9 cellular contexts compared by ENCODE assay signal in genomic region chr9:137762414-137763061, GRCh38.
DNase-seq lines count a peak whose midpoint lies in the region; ATAC-seq and TF ChIP-seq lines count a peak whose summit lies in the region.
"Had no signal": no experiment of that assay in that cellular context is flagged by ENCODE, and none has a peak within 500 bp of the region (broad histone marks: within the 10 kb centered on the region; RNA-seq: fewer than 3 reads in every experiment).

No MANE protein-coding gene starts in this region.

- no peak overlapping the region for H3K4me3 Mint-ChIP-seq in activated T-helper 1 cell treated with anti-CD3 and anti-CD28 coated beads, Interleukin-12 subunit alpha, Interleukin-12 subunit beta, Interleukin-2, Interleukin-4 antibody, amounts not matched to agents 30 ng/mL and 10 ng/mL and 1 ng/mL, durations not matched to agents 14 hours and 24 hours and 36 hours
- no peak overlapping the region for H3K4me3 Mint-ChIP-seq in mesothelial cell of epicardium

- intact Hi-C loops in Right ventricle myocardium superior (cut with DNase I), result no loop called here
- intact Hi-C loops in left cardiac atrium (cut with DNase I), result no loop called here
- intact Hi-C loops in activated T-helper 1 cell treated with anti-CD3 and anti-CD28 coated beads, Interleukin-12 subunit alpha, Interleukin-12 subunit beta, Interleukin-2, Interleukin-4 antibody, amounts not matched to agents 30 ng/mL and 10 ng/mL and 1 ng/mL, durations not matched to agents 14 hours and 24 hours and 36 hours (cut with micrococcal nuclease), result no loop called here
- intact Hi-C loops in thyroid gland (cut with DNase I), result loop anchor here (10.0 kb wide), 1 partner anchor 88 kb away; no protein-coding TSS in a partner anchor
- intact Hi-C loops in dorsolateral prefrontal cortex (cut with DNase I), result loop anchor here (5.0 to 10.0 kb wide), 2 partner anchors 85 to 88 kb away; no protein-coding TSS in a partner anchor

- H3K36me3 ChIP-seq in thyroid gland, result peaks cover 18 to 31% of the 10 kb centered on the region in 2 donors

- H3K4me3 ChIP-seq in thyroid gland (replicated peaks in 1 of 3) (no peak overlapping the region), dorsolateral prefrontal cortex (no peak overlapping the region)
- H3K4me3 ChIP-seq: smooth muscle cell had no signal

- 83% methylated on average over 21 of the region's 21 CpGs for WGBS in thyroid gland, 2 donors

- H3K4me1 ChIP-seq in thyroid gland, result peaks cover 14 to 39% of the 10 kb centered on the region in 2 donors

- H3K9me3 ChIP-seq in thyroid gland, result no peaks in the 10 kb centered on the region

- H3K27ac Mint-ChIP-seq in activated T-helper 1 cell treated with anti-CD3 and anti-CD28 coated beads, Interleukin-12 subunit alpha, Interleukin-12 subunit beta, Interleukin-2, Interleukin-4 antibody, amounts not matched to agents 30 ng/mL and 10 ng/mL and 1 ng/mL, durations not matched to agents 14 hours and 24 hours and 36 hours, result peak overlapping the region; percentile 87
- H3K27ac Mint-ChIP-seq in mesothelial cell of epicardium, result no peak overlapping the region

- peaks cover 56% of the 10 kb centered on the region for H3K36me3 Mint-ChIP-seq in activated T-helper 1 cell treated with anti-CD3 and anti-CD28 coated beads, Interleukin-12 subunit alpha, Interleukin-12 subunit beta, Interleukin-2, Interleukin-4 antibody, amounts not matched to agents 30 ng/mL and 10 ng/mL and 1 ng/mL, durations not matched to agents 14 hours and 24 hours and 36 hours (ENCODE audit: low read depth)
- peaks cover 64% of the 10 kb centered on the region for H3K36me3 Mint-ChIP-seq in mesothelial cell of epicardium

- TF ChIP-seq CTCF in thyroid gland (IDR thresholded peaks at IDR 0.05) (no peak), dorsolateral prefrontal cortex (IDR thresholded peaks at IDR 0.05 in 54 of 56, conservative IDR thresholded peaks at IDR 0.05 in 2 of 56; ENCODE audit: low read depth in 1 of 56, partially characterized antibody in 56 of 56) (no peak), mesothelial cell of epicardium (IDR thresholded peaks at IDR 0.05; ENCODE audit: unreplicated experiment) (no peak)

- TF ChIP-seq POLR2A in thyroid gland (IDR thresholded peaks at IDR 0.05), result no peak

- H3K4me1 Mint-ChIP-seq in activated T-helper 1 cell treated with anti-CD3 and anti-CD28 coated beads, Interleukin-12 subunit alpha, Interleukin-12 subunit beta, Interleukin-2, Interleukin-4 antibody, amounts not matched to agents 30 ng/mL and 10 ng/mL and 1 ng/mL, durations not matched to agents 14 hours and 24 hours and 36 hours (ENCODE audit: low read depth), result peaks cover 29% of the 10 kb centered on the region
- no peaks in the 10 kb centered on the region for H3K4me1 Mint-ChIP-seq in mesothelial cell of epicardium

- ATAC-seq in Right ventricle myocardium superior (ENCODE audit: poor library complexity) (peak; percentile 26), left cardiac atrium (no peak), HG02610 (IDR thresholded peaks at IDR 0.05; ENCODE audit: unreplicated experiment) (peak; percentile 49)

- H3K27ac ChIP-seq in thyroid gland, result peak overlapping the region in 2 of 3 donors; percentile 42 to 65
- peak overlapping the region in 17 of 59 donors; percentile 16 to 89 (median 48) for H3K27ac ChIP-seq in dorsolateral prefrontal cortex

- no peak for DNase-seq in Right ventricle myocardium superior
- no peak for DNase-seq in left cardiac atrium
- no peak for DNase-seq in activated T-helper 1 cell treated with anti-CD3 and anti-CD28 coated beads, Interleukin-12 subunit alpha, Interleukin-12 subunit beta, Interleukin-2, Interleukin-4 antibody, amounts not matched to agents 30 ng/mL and 10 ng/mL and 1 ng/mL, durations not matched to agents 14 hours and 24 hours and 36 hours (ENCODE audit: low spot score)
- peak; percentile 33 to 41 for DNase-seq in thyroid gland
- no peak for DNase-seq in germinal center (ENCODE audit: low spot score)
- no peak for DNase-seq in dorsolateral prefrontal cortex
- no peak for DNase-seq in mesothelial cell of epicardium (ENCODE audit: low spot score in 2 of 2, unreplicated experiment in 2 of 2)

- H3K27me3 Mint-ChIP-seq in activated T-helper 1 cell treated with anti-CD3 and anti-CD28 coated beads, Interleukin-12 subunit alpha, Interleukin-12 subunit beta, Interleukin-2, Interleukin-4 antibody, amounts not matched to agents 30 ng/mL and 10 ng/mL and 1 ng/mL, durations not matched to agents 14 hours and 24 hours and 36 hours (ENCODE audit: insufficient read depth), result no peaks in the 10 kb centered on the region
- H3K27me3 Mint-ChIP-seq in mesothelial cell of epicardium (ENCODE audit: low read depth), result no peaks in the 10 kb centered on the region

- no peaks in the 10 kb centered on the region for H3K27me3 ChIP-seq in thyroid gland
- no peaks in the 10 kb centered on the region for H3K27me3 ChIP-seq in dorsolateral prefrontal cortex

- no peaks in the 10 kb centered on the region for H3K9me3 Mint-ChIP-seq in activated T-helper 1 cell treated with anti-CD3 and anti-CD28 coated beads, Interleukin-12 subunit alpha, Interleukin-12 subunit beta, Interleukin-2, Interleukin-4 antibody, amounts not matched to agents 30 ng/mL and 10 ng/mL and 1 ng/mL, durations not matched to agents 14 hours and 24 hours and 36 hours
- no peaks in the 10 kb centered on the region for H3K9me3 Mint-ChIP-seq in mesothelial cell of epicardium

Comparison
In these comparisons a context has a peak if more than half of its experiments do, and no peak if none do; other contexts are left out.
1. ATAC-seq: peak in Right ventricle myocardium superior (single experiment) and HG02610 (single experiment); none in left cardiac atrium (0 of 2).
2. DNase-seq: peak in thyroid gland (2 of 2); none in Right ventricle myocardium superior (single experiment), left cardiac atrium (single experiment), activated T-helper 1 cell treated with anti-CD3 and anti-CD28 coated beads, Interleukin-12 subunit alpha, Interleukin-12 subunit beta, Interleukin-2, Interleukin-4 antibody, amounts not matched to agents 30 ng/mL and 10 ng/mL and 1 ng/mL, durations not matched to agents 14 hours and 24 hours and 36 hours (single experiment), germinal center (single experiment), dorsolateral prefrontal cortex (0 of 10) and mesothelial cell of epicardium (0 of 2).
3. intact Hi-C loops: an anchor here in thyroid gland (10.0 kb wide) and dorsolateral prefrontal cortex (5.0 to 10.0 kb wide); none called in Right ventricle myocardium superior, left cardiac atrium and activated T-helper 1 cell treated with anti-CD3 and anti-CD28 coated beads, Interleukin-12 subunit alpha, Interleukin-12 subunit beta, Interleukin-2, Interleukin-4 antibody, amounts not matched to agents 30 ng/mL and 10 ng/mL and 1 ng/mL, durations not matched to agents 14 hours and 24 hours and 36 hours.